In the genomic region with DNA sequence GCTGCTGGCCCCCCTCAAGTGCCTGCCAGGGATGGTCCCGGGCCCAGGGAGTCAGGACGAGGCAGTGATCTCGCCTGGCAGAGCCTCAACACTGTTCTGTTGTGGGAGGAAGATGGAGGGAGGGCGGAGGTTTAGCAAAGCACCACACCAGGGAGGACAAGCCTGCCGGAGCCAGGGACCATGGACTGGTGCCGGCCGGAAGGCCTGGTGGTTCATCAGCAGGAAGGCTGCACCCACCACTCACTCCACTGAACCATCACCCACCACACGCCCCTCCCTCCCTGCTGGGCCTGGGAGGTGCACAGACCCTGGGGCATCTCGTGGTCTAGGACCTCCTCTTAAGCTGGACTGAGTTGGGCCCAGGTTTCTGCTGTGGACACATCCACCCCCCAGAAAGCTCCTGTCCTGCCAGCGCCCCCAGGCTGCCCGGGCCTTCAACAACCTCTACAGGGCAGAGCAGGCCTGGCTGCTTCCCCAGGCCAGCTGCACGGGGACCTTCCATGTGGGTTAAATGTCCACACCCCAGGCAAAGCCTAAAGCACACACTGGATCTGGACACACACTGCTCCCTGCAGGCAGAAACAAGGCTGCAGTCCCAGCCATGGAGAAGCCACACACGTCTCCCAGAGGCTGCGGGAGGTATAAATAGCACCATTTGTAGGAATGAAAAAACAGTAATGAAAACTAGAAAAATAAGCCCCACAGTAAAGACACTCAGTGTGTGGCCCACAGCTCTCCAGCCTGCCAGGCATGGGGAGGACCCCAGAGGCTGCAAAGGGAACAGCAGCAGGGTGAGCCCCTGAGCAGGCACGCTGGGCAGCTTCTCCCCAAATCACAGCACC, we compare ENCODE assay signal across 10 cellular contexts. TPM values are rescaled to one million over a fixed set of nuclear protein-coding genes. Genes with fewer than 3 reads are reported as not detected.
A peak's percentile ranks its signal among the peaks of the same experiment; 100 is the strongest.
DNase-seq lines count a peak whose midpoint lies in the region; ATAC-seq and TF ChIP-seq lines count a peak whose summit lies in the region.
"Had no signal": no experiment of that assay in that cellular context is flagged by ENCODE, and none has a peak within 500 bp of the region (broad histone marks: within the 10 kb centered on the region; RNA-seq: fewer than 3 reads in every experiment).

No MANE protein-coding gene starts in this region.

- DNase-seq in DMS114 treated with DMSO at 0.1 percent for 48 hours (lab: John Stamatoyannopoulos, UW; ENCODE audit: unreplicated experiment) (peak; percentile 19), NCI-H1694 (lab: John Stamatoyannopoulos, UW) (peak; percentile 43), neural crest cell (ENCODE audit: low read depth, low spot score) (no peak), lower leg skin (ENCODE audit: low spot score in 2 of 2) (no peak), GM19240 (ENCODE audit: insufficient read length, low spot score) (no peak)
- DNase-seq: kidney, NCI-H1092 treated with DMSO at 0.1 percent for 48 hours had no signal

- intact Hi-C loops in lower leg skin (cut with DNase I; ENCODE audit: low total_unique reads) = no loop called here

- H3K4me3 Mint-ChIP-seq in neural crest cell = peak overlapping the region; percentile 56

- H3K9me3 ChIP-seq in endocrine pancreas (ENCODE audit: control insufficient read depth, low read length) = no peaks in the 10 kb centered on the region

- no peaks in the 10 kb centered on the region for H3K36me3 ChIP-seq in endocrine pancreas (ENCODE audit: control insufficient read depth, insufficient read depth, low read length)

- no peak overlapping the region for H3K4me3 ChIP-seq in endocrine pancreas (ENCODE audit: control insufficient read depth, insufficient read depth, low read length)
- no peak overlapping the region for H3K4me3 ChIP-seq in lower leg skin (ENCODE audit: low read depth, poor library complexity, severe bottlenecking)

- H3K9me3 Mint-ChIP-seq in neural crest cell = no peaks in the 10 kb centered on the region

- no peak overlapping the region for H3K27ac Mint-ChIP-seq in neural crest cell (ENCODE audit: unreplicated experiment)

- no peaks in the 10 kb centered on the region for H3K4me1 ChIP-seq in endocrine pancreas (ENCODE audit: control insufficient read depth, insufficient read depth, low read length)

- peak overlapping the region; percentile 6 for H3K9ac ChIP-seq in endocrine pancreas (ENCODE audit: control insufficient read depth, insufficient read depth, low read length)

- 48 to 61% methylated on average over 15 of the region's 15 CpGs for WGBS in lower leg skin, 2 donors

- no peak for ATAC-seq in GM18868 (IDR thresholded peaks at IDR 0.05; ENCODE audit: unreplicated experiment)
- no peak for ATAC-seq in HG03354 (IDR thresholded peaks at IDR 0.05; ENCODE audit: poor library complexity, severe bottlenecking, unreplicated experiment)

- H3K27me3 Mint-ChIP-seq in neural crest cell (ENCODE audit: low read depth) = peaks cover 6% of the 10 kb centered on the region

- peak; percentile 46 for TF ChIP-seq CTCF in neural crest cell (conservative IDR thresholded peaks at IDR 0.05)
- no peak for TF ChIP-seq CTCF in lower leg skin (IDR thresholded peaks at IDR 0.05)

- H3K27me3 ChIP-seq in endocrine pancreas (ENCODE audit: control insufficient read depth, insufficient read depth, low read length) = no peaks in the 10 kb centered on the region

- peaks cover 12% of the 10 kb centered on the region for H3K4me1 Mint-ChIP-seq in neural crest cell

- no peaks in the 10 kb centered on the region for H3K36me3 Mint-ChIP-seq in neural crest cell (ENCODE audit: low read depth)

- TF ChIP-seq POLR2A in lower leg skin (IDR thresholded peaks at IDR 0.05) = no peak

RNA-seq across cellular contexts. Expression of gene TMEM240, which starts 10.4 kb away (rescaled TPM):
- total RNA-seq in neural crest cell = 13.4 and 16.9 TPM in 2 replicates
- 1 to 10 TPM in 2 of 4 donors, under 1 TPM in 1, not detected in 1; 0.57 to 2.6 (median 2.0) TPM for total RNA-seq in lower leg skin

RNA-seq across cellular contexts. Expression of gene SSU72, which starts 23.9 kb away (rescaled TPM):
- total RNA-seq in neural crest cell (132 and 134 TPM in 2 replicates), lower leg skin (100 to 1,000 TPM in 3 of 4 donors, 10 to 100 TPM in 1; 96.4 to 163 (median 123) TPM)

RNA-seq across cellular contexts. Expression of gene ATAD3A, which starts 38.9 kb away (rescaled TPM):
- total RNA-seq in neural crest cell = 54.4 and 58.0 TPM in 2 replicates
- 10 to 100 TPM; 23.2 to 33.3 (median 26.9) TPM for total RNA-seq in lower leg skin

RNA-seq across cellular contexts. Expression of gene FNDC10, which starts 49.1 kb away (rescaled TPM):
- total RNA-seq in neural crest cell = 14.3 and 14.5 TPM in 2 replicates
- 10 to 100 TPM; 10.5 to 18.9 (median 13.3) TPM for total RNA-seq in lower leg skin

Comparison
In these comparisons a context has a peak if more than half of its experiments do, and no peak if none do; other contexts are left out.
1. DNase-seq: peak in DMS114 treated with DMSO at 0.1 percent for 48 hours (single experiment) and NCI-H1694 (single experiment); none in neural crest cell (single experiment), lower leg skin (0 of 2) and GM19240 (single experiment).